Comparison of ENCODE assay signal across 7 cellular contexts in genomic region chr20:50451792-50452425, GRCh38. TPM values are rescaled to one million over a fixed set of nuclear protein-coding genes. Genes with fewer than 3 reads are reported as not detected.
DNase-seq lines count a peak whose midpoint lies in the region; ATAC-seq and TF ChIP-seq lines count a peak whose summit lies in the region.
"Not testable (repeated sequence)": the region's sequence is repeated elsewhere in the genome, so short reads cannot be mapped to it uniquely, and the experiment has no call there.

No MANE protein-coding gene starts in this region.

- H3K4me1 Mint-ChIP-seq in activated naive CD8-positive, alpha-beta T cell treated with anti-CD3 and anti-CD28 coated beads, Interleukin-2, amount 50 U/mL, for 24 hours = peaks cover 20% of the 10 kb centered on the region
- peaks cover 66% of the 10 kb centered on the region for H3K4me1 Mint-ChIP-seq in dendritic cell treated with granulocyte-macrophage colony-stimulating factor and Interleukin-4, amounts not matched to agents 40 ng/mL and 50 ng/mL, for 4 days (ENCODE audit: low read depth)
- H3K4me1 Mint-ChIP-seq in neural progenitor cell = peaks cover 13% of the 10 kb centered on the region
- peaks cover 19 to 44% of the 10 kb centered on the region in 2 donors for H3K4me1 Mint-ChIP-seq in stimulated activated naive B cell treated with anti-CD40 and anti-IgM and Interleukin-4, amounts not matched to agents 10 μg/mL and 1 μg/mL and 100 μg/mL, for 72 hours

- in situ Hi-C loops in GM23248 (cut with MboI) = not testable (repeated sequence)

- TF ChIP-seq CTCF in RWPE1 (conservative IDR thresholded peaks at IDR 0.05; ENCODE audit: low read depth); hepatocyte (IDR thresholded peaks at IDR 0.05; ENCODE audit: poor library complexity); neural progenitor cell (IDR thresholded peaks at IDR 0.05): not testable (repeated sequence)

- H3K9me2 ChIP-seq in GM23248 (ENCODE audit: insufficient read depth); hepatocyte (replicated peaks; ENCODE audit: insufficient read depth): not testable (repeated sequence)

- DNase-seq in GM23248; RWPE1 (ENCODE audit: low spot score); activated naive CD8-positive, alpha-beta T cell treated with anti-CD3 and anti-CD28 coated beads, Interleukin-2, amount 50 U/mL, for 24 hours; hepatocyte (ENCODE audit: low spot score); neural progenitor cell (ENCODE audit: low spot score); stimulated activated naive B cell treated with anti-CD40 and anti-IgM and Interleukin-4, amounts not matched to agents 10 μg/mL and 1 μg/mL and 100 μg/mL, for 72 hours: not testable (repeated sequence)

- ATAC-seq in activated naive CD8-positive, alpha-beta T cell treated with anti-CD3 and anti-CD28 coated beads, Interleukin-2, amount 50 U/mL, for 24 hours; stimulated activated naive B cell treated with anti-CD40 and anti-IgM and Interleukin-4, amounts not matched to agents 10 μg/mL and 1 μg/mL and 100 μg/mL, for 72 hours (replicated peaks): not testable (repeated sequence)

- peak overlapping the region; percentile 24 for H3K4me3 Mint-ChIP-seq in activated naive CD8-positive, alpha-beta T cell treated with anti-CD3 and anti-CD28 coated beads, Interleukin-2, amount 50 U/mL, for 24 hours
- H3K4me3 Mint-ChIP-seq in dendritic cell treated with granulocyte-macrophage colony-stimulating factor and Interleukin-4, amounts not matched to agents 40 ng/mL and 50 ng/mL, for 4 days = not testable (repeated sequence)
- H3K4me3 Mint-ChIP-seq in neural progenitor cell = peak overlapping the region; percentile 21
- peak overlapping the region; percentile 58 to 77 for H3K4me3 Mint-ChIP-seq in stimulated activated naive B cell treated with anti-CD40 and anti-IgM and Interleukin-4, amounts not matched to agents 10 μg/mL and 1 μg/mL and 100 μg/mL, for 72 hours

- H3K27me3 Mint-ChIP-seq in activated naive CD8-positive, alpha-beta T cell treated with anti-CD3 and anti-CD28 coated beads, Interleukin-2, amount 50 U/mL, for 24 hours = peaks cover 51% of the 10 kb centered on the region
- peaks cover 19% of the 10 kb centered on the region for H3K27me3 Mint-ChIP-seq in dendritic cell treated with granulocyte-macrophage colony-stimulating factor and Interleukin-4, amounts not matched to agents 40 ng/mL and 50 ng/mL, for 4 days
- H3K27me3 Mint-ChIP-seq in neural progenitor cell (ENCODE audit: insufficient read depth, low read depth) = peaks cover 17% of the 10 kb centered on the region
- peaks cover 59 to 87% of the 10 kb centered on the region in 2 donors for H3K27me3 Mint-ChIP-seq in stimulated activated naive B cell treated with anti-CD40 and anti-IgM and Interleukin-4, amounts not matched to agents 10 μg/mL and 1 μg/mL and 100 μg/mL, for 72 hours

- not testable (repeated sequence) for H3K27ac ChIP-seq in GM23248, neural progenitor cell
- H3K27ac ChIP-seq in RWPE1 (peak overlapping the region; percentile 82), hepatocyte (peak overlapping the region; percentile 84)

- 0 out of 2 replicates have a peak overlapping the region, but pooled peaks have one; percentile 27 for H3K4me3 ChIP-seq in GM23248
- not testable (repeated sequence) for H3K4me3 ChIP-seq in hepatocyte, neural progenitor cell

- not testable (repeated sequence) for H4K20me1 ChIP-seq in GM23248 (ENCODE audit: insufficient read depth); hepatocyte (ENCODE audit: insufficient read depth, poor library complexity, severe bottlenecking); neural progenitor cell (ENCODE audit: low read depth)

- POLR2A ChIA-PET in RWPE1 (lab: Yijun Ruan, JAX; ENCODE audit: low non-redundant PET) = interaction anchor here (0.6 kb wide), 1 partner anchor 116 kb away, joined by 3 read pairs; no protein-coding TSS in a partner anchor

- H3K27me3 ChIP-seq in GM23248 (replicated peaks; ENCODE audit: insufficient read depth); hepatocyte; neural progenitor cell: not testable (repeated sequence)

- H3K9ac ChIP-seq in GM23248, neural progenitor cell: not testable (repeated sequence)

- not testable (repeated sequence) for H3K36me3 Mint-ChIP-seq in activated naive CD8-positive, alpha-beta T cell treated with anti-CD3 and anti-CD28 coated beads, Interleukin-2, amount 50 U/mL, for 24 hours (ENCODE audit: low read depth); dendritic cell treated with granulocyte-macrophage colony-stimulating factor and Interleukin-4, amounts not matched to agents 40 ng/mL and 50 ng/mL, for 4 days (ENCODE audit: low read depth); neural progenitor cell; stimulated activated naive B cell treated with anti-CD40 and anti-IgM and Interleukin-4, amounts not matched to agents 10 μg/mL and 1 μg/mL and 100 μg/mL, for 72 hours

- H3F3A ChIP-seq in GM23248 (ENCODE audit: insufficient read depth); neural progenitor cell (ENCODE audit: low read depth): not testable (repeated sequence)

- H3K36me3 ChIP-seq in GM23248 (ENCODE audit: low read depth); hepatocyte (replicated peaks; ENCODE audit: insufficient read depth, low read depth); neural progenitor cell: not testable (repeated sequence)

- H3K27ac Mint-ChIP-seq in activated naive CD8-positive, alpha-beta T cell treated with anti-CD3 and anti-CD28 coated beads, Interleukin-2, amount 50 U/mL, for 24 hours; neural progenitor cell: not testable (repeated sequence)
- H3K27ac Mint-ChIP-seq in dendritic cell treated with granulocyte-macrophage colony-stimulating factor and Interleukin-4, amounts not matched to agents 40 ng/mL and 50 ng/mL, for 4 days = peak overlapping the region; percentile 41
- H3K27ac Mint-ChIP-seq in stimulated activated naive B cell treated with anti-CD40 and anti-IgM and Interleukin-4, amounts not matched to agents 10 μg/mL and 1 μg/mL and 100 μg/mL, for 72 hours = peak overlapping the region; percentile 63

- H2AFZ ChIP-seq in GM23248 = peak overlapping the region; percentile 72
- not testable (repeated sequence) for H2AFZ ChIP-seq in hepatocyte; neural progenitor cell (replicated peaks)

- H3K9me3 Mint-ChIP-seq in activated naive CD8-positive, alpha-beta T cell treated with anti-CD3 and anti-CD28 coated beads, Interleukin-2, amount 50 U/mL, for 24 hours; dendritic cell treated with granulocyte-macrophage colony-stimulating factor and Interleukin-4, amounts not matched to agents 40 ng/mL and 50 ng/mL, for 4 days; neural progenitor cell; stimulated activated naive B cell treated with anti-CD40 and anti-IgM and Interleukin-4, amounts not matched to agents 10 μg/mL and 1 μg/mL and 100 μg/mL, for 72 hours: not testable (repeated sequence)

- H3K79me2 ChIP-seq in GM23248 (ENCODE audit: insufficient read depth); hepatocyte; neural progenitor cell (ENCODE audit: low read depth): not testable (repeated sequence)

- H3K4me2 ChIP-seq in GM23248 (ENCODE audit: unreplicated experiment) (peak overlapping the region; percentile 50), hepatocyte (peak overlapping the region; percentile 71)
- H3K4me2 ChIP-seq in neural progenitor cell = not testable (repeated sequence)

- peaks cover 10% of the 10 kb centered on the region for H3K4me1 ChIP-seq in GM23248 (ENCODE audit: insufficient read depth)
- H3K4me1 ChIP-seq in hepatocyte (ENCODE audit: insufficient read depth) = peaks cover 30% of the 10 kb centered on the region
- H3K4me1 ChIP-seq in neural progenitor cell = not testable (repeated sequence)

- 79 to 84% methylated on average over 9 of the region's 9 CpGs for WGBS in GM23248 (ENCODE audit: low coverage in 1 of 2, low lambda C conversion rate in 2 of 2, missing lambda C conversion rate in 2 of 2), 2 experiments
- WGBS in hepatocyte (ENCODE audit: low lambda C conversion rate, missing lambda C conversion rate) = 80% methylated on average over 9 of the region's 9 CpGs

- intact Hi-C loops in dendritic cell treated with granulocyte-macrophage colony-stimulating factor and Interleukin-4, amounts not matched to agents 40 ng/mL and 50 ng/mL, for 4 days (cut with micrococcal nuclease) = loop anchor here (5.0 kb wide), 1 partner anchor 45 kb away; no protein-coding TSS in a partner anchor

- CTCF ChIA-PET in RWPE1 (lab: Yijun Ruan, JAX) = interaction anchor here (0.6 to 0.7 kb wide), 2 partner anchors 30 to 105 kb away, joined by 3 to 5 read pairs; no protein-coding TSS in a partner anchor

- H3K9me3 ChIP-seq in GM23248 (ENCODE audit: low read depth); hepatocyte (ENCODE audit: low read depth); neural progenitor cell (ENCODE audit: low read depth): not testable (repeated sequence)

RNA-seq across cellular contexts. Expression of gene PTPN1, which starts 58.3 kb away (rescaled TPM):
- 22.8 and 27.9 TPM in 2 replicates for total RNA-seq in GM23248 (2014; rRNA removed; shearing (Covaris generic))
- polyA plus RNA-seq in GM23248 (2016; fragmentation: Nextera tagmentation; extraction: Ambion mirVana) = 18.8 and 18.9 TPM in 2 replicates
- total RNA-seq in hepatocyte = 28.3 and 32.1 TPM in 2 replicates
- 22.0 and 30.8 TPM in 2 replicates for polyA plus RNA-seq in hepatocyte
- total RNA-seq in neural progenitor cell (ENCODE audit: low replicate concordance) = 35.3 and 38.1 TPM in 2 replicates
